2 cellular contexts compared by ENCODE assay signal in genomic region chr18:23280844-23281243, GRCh38.
A peak's percentile ranks its signal among the peaks of the same experiment; 100 is the strongest.
TF ChIP-seq lines count a peak whose summit lies in the region.

No MANE protein-coding gene starts in this region.

TF ChIP-seq in IMR-90, 13 proteins besides CTCF, POLR2A, EP300 and RAD21:
- TF ChIP-seq RCOR1 (IDR thresholded peaks at IDR 0.05; ENCODE audit: insufficient replicate concordance, low read length) (no peak), CEBPB (IDR thresholded peaks at IDR 0.05; ENCODE audit: low read depth, low read length) (peak; percentile 58), CHD1 (IDR thresholded peaks at IDR 0.05; ENCODE audit: low read depth, low read length) (no peak), MXI1 (IDR thresholded peaks at IDR 0.05; ENCODE audit: borderline replicate concordance, low read depth, low read length) (no peak)

TF ChIP-seq in K562, 482 proteins besides CTCF, POLR2A, EP300 and RAD21:
- no peak for TF ChIP-seq PHF8 (IDR thresholded peaks at IDR 0.05; ENCODE audit: borderline replicate concordance, low read length)
- no peak for TF ChIP-seq CEBPG (CRISPR knock-in tag; IDR thresholded peaks at IDR 0.05)
- peak in 1 of 2 experiments; percentile 23; a peak in 1 of 4 replicates for TF ChIP-seq CEBPG (tag; conservative IDR thresholded peaks at IDR 0.05 in 1 of 2, IDR thresholded peaks at IDR 0.05 in 1 of 2)
- TF ChIP-seq CEBPB (tag; IDR thresholded peaks at IDR 0.05), result peak; percentile 50; the same call in 1 of the 2 replicates
